2 cellular contexts compared by ENCODE assay signal in genomic region chr11:5234390-5234834, GRCh38.
TF ChIP-seq lines count a peak whose summit lies in the region.

TSS of gene HBD (minus strand) at chr11:5234483. CDS start at chr11:5234433, 50 bp downstream.

TF ChIP-seq in K562, 482 proteins besides CTCF, POLR2A, EP300 and RAD21 (continued from another document and continues in another):
- TF ChIP-seq PBX2 (CRISPR knock-in tag; IDR thresholded peaks at IDR 0.05; ENCODE audit: low read depth) (no peak), PBX2 (tag; conservative IDR thresholded peaks at IDR 0.05; ENCODE audit: low read depth) (peak; percentile 81), SRF (CRISPR knock-in tag; IDR thresholded peaks at IDR 0.05) (peak in 1 of 2 experiments; percentile 52; a peak in 1 of 4 replicates), ZNF766 (CRISPR knock-in tag; conservative IDR thresholded peaks at IDR 0.05) (peak; percentile 72; the same call in 1 of the 2 replicates), ZNF511 (CRISPR knock-in tag; IDR thresholded peaks at IDR 0.05) (no peak), GATAD2B (IDR thresholded peaks at IDR 0.05; ENCODE audit: borderline replicate concordance) (no peak), TCF7L2 (IDR thresholded peaks at IDR 0.05; ENCODE audit: low read depth, low read length) (no peak), ZNF518B (CRISPR knock-in tag; IDR thresholded peaks at IDR 0.05) (no peak), SIX5 (IDR thresholded peaks at IDR 0.05; ENCODE audit: borderline replicate concordance in 1 of 2, insufficient read depth in 1 of 2, low read depth in 1 of 2, low read length in 2 of 2) (no peak), ZBTB11 (CRISPR knock-in tag; IDR thresholded peaks at IDR 0.05) (0 out of 6 replicates have a peak, but pooled peaks of 1 of the 3 experiments have one; percentile 22), ID3 (CRISPR knock-in tag; IDR thresholded peaks at IDR 0.05) (no peak), ID3 (tag; IDR thresholded peaks at IDR 0.05) (no peak), MEIS2 (IDR thresholded peaks at IDR 0.05; ENCODE audit: partially characterized antibody) (peak; percentile 92)

TF ChIP-seq in GM23338, 12 proteins besides CTCF, POLR2A, EP300 and RAD21:
- TF ChIP-seq ZNF462 (CRISPR knock-in tag; IDR thresholded peaks at IDR 0.05) = no peak
- no peak for TF ChIP-seq REST (IDR thresholded peaks at IDR 0.05; ENCODE audit: unreplicated experiment)
- no peak for TF ChIP-seq CREB1 (CRISPR knock-in tag; IDR thresholded peaks at IDR 0.05; ENCODE audit: low read depth)
- TF ChIP-seq NANOG (IDR thresholded peaks at IDR 0.05; ENCODE audit: borderline replicate concordance) = no peak
- TF ChIP-seq ETS1 (IDR thresholded peaks at IDR 0.05) = no peak
- no peak for TF ChIP-seq JUNB (IDR thresholded peaks at IDR 0.05; ENCODE audit: unreplicated experiment)
- TF ChIP-seq ZNF114 (CRISPR knock-in tag; IDR thresholded peaks at IDR 0.05) = no peak
- TF ChIP-seq POLR2AphosphoS5 (IDR thresholded peaks at IDR 0.05; ENCODE audit: low read depth) = no peak
- no peak for TF ChIP-seq EZH2 (IDR thresholded peaks at IDR 0.05; ENCODE audit: low read depth, unreplicated experiment)
- TF ChIP-seq STAT1 (IDR thresholded peaks at IDR 0.05; ENCODE audit: unreplicated experiment) = no peak
- TF ChIP-seq EZH2phosphoT487 (IDR thresholded peaks at IDR 0.05; ENCODE audit: unreplicated experiment) = no peak
- TF ChIP-seq ZNF331 (CRISPR knock-in tag; IDR thresholded peaks at IDR 0.05; ENCODE audit: low read depth) = no peak
